In genomic region chr17:39196191-39196819, GRCh38 we compare ENCODE assay signal across 8 cellular contexts. TPM values are rescaled to one million over a fixed set of nuclear protein-coding genes. Genes with fewer than 3 reads are reported as not detected.
DNase-seq lines count a peak whose midpoint lies in the region; ATAC-seq, FAIRE-seq and TF ChIP-seq lines count a peak whose summit lies in the region.

No MANE protein-coding gene starts in this region.

- H3K27me3 ChIP-seq in kidney epithelial cell (ENCODE audit: control insufficient read depth, insufficient read depth, low read length) (no peaks in the 10 kb centered on the region), transverse colon (no peaks in the 10 kb centered on the region)

- H3K36me3 ChIP-seq in kidney epithelial cell (ENCODE audit: control insufficient read depth, insufficient read depth, low read length) (peaks cover under 1% of the 10 kb centered on the region), transverse colon (peaks cover 0 to 1% (median 0%) of the 10 kb centered on the region in 4 donors)

- no peaks in the 10 kb centered on the region for H3K9me3 ChIP-seq in transverse colon

- H3K27ac ChIP-seq in transverse colon: peak overlapping the region; percentile 14 to 98 (median 96)

- TF ChIP-seq CTCF in kidney epithelial cell (IDR thresholded peaks at IDR 0.05; ENCODE audit: insufficient read depth, low read length, poor library complexity, severe bottlenecking) (no peak), transverse colon (IDR thresholded peaks at IDR 0.05) (no peak)

- H3K4me1 ChIP-seq in transverse colon: peaks cover 16 to 48% (median 32%) of the 10 kb centered on the region in 4 donors

- FAIRE-seq in GM12892 (lab: Jason Lieb, UNC): no peak

- peaks cover 42% of the 10 kb centered on the region for H3K4me1 Mint-ChIP-seq in activated T-cell treated with anti-CD3 and anti-CD28 coated beads, Interleukin-2, amount 50 U/mL, for 72 hours (ENCODE audit: low read depth)
- H3K4me1 Mint-ChIP-seq in activated naive CD8-positive, alpha-beta T cell treated with anti-CD3 and anti-CD28 coated beads, Interleukin-2, amount 50 U/mL, for 24 hours: peaks cover 34% of the 10 kb centered on the region

- ATAC-seq in activated T-cell treated with anti-CD3 and anti-CD28 coated beads, Interleukin-2, amount 50 U/mL, for 72 hours (replicated peaks in 1 of 2): no peak
- ATAC-seq in activated naive CD8-positive, alpha-beta T cell treated with anti-CD3 and anti-CD28 coated beads, Interleukin-2, amount 50 U/mL, for 24 hours: no peak
- ATAC-seq in HG02763 (IDR thresholded peaks at IDR 0.05; ENCODE audit: unreplicated experiment): no peak

- in situ Hi-C loops in transverse colon (cut with MboI; ENCODE audit: low pct_ligation_motif_present in 1 of 4, low pct_unique_long_range_greater_than_20kb in 1 of 4, low sequenced_read_pairs in 3 of 4): no loop called here

- H3K9me3 Mint-ChIP-seq in activated T-cell treated with anti-CD3 and anti-CD28 coated beads, Interleukin-2, amount 50 U/mL, for 72 hours: no peaks in the 10 kb centered on the region
- no peaks in the 10 kb centered on the region for H3K9me3 Mint-ChIP-seq in activated naive CD8-positive, alpha-beta T cell treated with anti-CD3 and anti-CD28 coated beads, Interleukin-2, amount 50 U/mL, for 24 hours

- no peaks in the 10 kb centered on the region for H3K27me3 Mint-ChIP-seq in activated T-cell treated with anti-CD3 and anti-CD28 coated beads, Interleukin-2, amount 50 U/mL, for 72 hours (ENCODE audit: low read depth)
- H3K27me3 Mint-ChIP-seq in activated naive CD8-positive, alpha-beta T cell treated with anti-CD3 and anti-CD28 coated beads, Interleukin-2, amount 50 U/mL, for 24 hours: peaks cover 3% of the 10 kb centered on the region

- peaks cover 9 to 14% of the 10 kb centered on the region in 2 donors for H3K36me3 Mint-ChIP-seq in activated T-cell treated with anti-CD3 and anti-CD28 coated beads, Interleukin-2, amount 50 U/mL, for 72 hours (ENCODE audit: insufficient read depth in 2 of 2)
- H3K36me3 Mint-ChIP-seq in activated naive CD8-positive, alpha-beta T cell treated with anti-CD3 and anti-CD28 coated beads, Interleukin-2, amount 50 U/mL, for 24 hours (ENCODE audit: low read depth): peaks cover 25% of the 10 kb centered on the region

- TF ChIP-seq EP300 in transverse colon (IDR thresholded peaks at IDR 0.05; ENCODE audit: low read depth): no peak

- peak overlapping the region; percentile 69 to 72 for H3K4me3 Mint-ChIP-seq in activated T-cell treated with anti-CD3 and anti-CD28 coated beads, Interleukin-2, amount 50 U/mL, for 72 hours
- H3K4me3 Mint-ChIP-seq in activated naive CD8-positive, alpha-beta T cell treated with anti-CD3 and anti-CD28 coated beads, Interleukin-2, amount 50 U/mL, for 24 hours: peak overlapping the region; percentile 87

- WGBS in transverse colon (ENCODE audit: low coverage in 1 of 2), 2 donors: 40% methylated on average over 9 of the region's 9 CpGs; no CpG with 5 or more reads in 1 of the 2 donors

- H3K27ac Mint-ChIP-seq in activated T-cell treated with anti-CD3 and anti-CD28 coated beads, Interleukin-2, amount 50 U/mL, for 72 hours: no peak overlapping the region
- H3K27ac Mint-ChIP-seq in activated naive CD8-positive, alpha-beta T cell treated with anti-CD3 and anti-CD28 coated beads, Interleukin-2, amount 50 U/mL, for 24 hours: no peak overlapping the region

- H3K4me3 ChIP-seq in kidney epithelial cell (ENCODE audit: low read depth, low read length): peak overlapping the region; percentile 73
- H3K4me3 ChIP-seq in transverse colon: peak overlapping the region; percentile 51 to 78 (median 66)

- TF ChIP-seq POLR2A in transverse colon (IDR thresholded peaks at IDR 0.05) (no peak), GM12892 (IDR thresholded peaks at IDR 0.05; ENCODE audit: low read depth, low read length) (no peak)

- intact Hi-C loops in transverse colon (cut with DNase I; ENCODE audit: low total_unique reads): no loop called here

- no peak for DNase-seq in activated T-cell treated with anti-CD3 and anti-CD28 coated beads, Interleukin-2, amount 50 U/mL, for 72 hours
- no peak for DNase-seq in activated T-cell treated with anti-CD3 and anti-CD28 coated beads, Interleukin-2, amount 50 U/mL, for 1 hour
- no peak for DNase-seq in activated naive CD8-positive, alpha-beta T cell treated with anti-CD3 and anti-CD28 coated beads, Interleukin-2, amount 50 U/mL, for 24 hours
- no peak for DNase-seq in kidney epithelial cell (ENCODE audit: low read depth)
- DNase-seq in transverse colon: peak; percentile 24
- no peak for DNase-seq in GM12892 (ENCODE audit: insufficient read length)
- no peak for DNase-seq in NCI-H2171 treated with DMSO at 0.1 percent for 48 hours (lab: John Stamatoyannopoulos, UW)

RNA-seq across cellular contexts. Expression of gene CACNB1, which starts 1.2 kb away (rescaled TPM):
- 10 to 100 TPM; 10.5 to 15.3 TPM for total RNA-seq in activated T-cell treated with anti-CD3 and anti-CD28 coated beads, Interleukin-2, amount 50 U/mL, for 72 hours
- 6.0 and 7.1 TPM in 2 replicates for total RNA-seq in kidney epithelial cell
- total RNA-seq in transverse colon: 10 to 100 TPM; 10.1 to 21.7 (median 11.6) TPM
- polyA plus RNA-seq in GM12892 (2012; ENCODE audit: missing spikeins): 4.6 TPM

RNA-seq across cellular contexts. Expression of gene RPL19, which starts 3.8 kb away (rescaled TPM):
- 1,000 to 10,000 TPM; 2,889 to 2,909 TPM for total RNA-seq in activated T-cell treated with anti-CD3 and anti-CD28 coated beads, Interleukin-2, amount 50 U/mL, for 72 hours
- 3,729 and 4,555 TPM in 2 replicates for total RNA-seq in kidney epithelial cell
- 1,000 to 10,000 TPM; 1,146 to 2,715 (median 2,002) TPM for total RNA-seq in transverse colon
- 5,032 TPM for polyA plus RNA-seq in GM12892 (2012; ENCODE audit: missing spikeins)

RNA-seq across cellular contexts. Expression of gene STAC2, which starts 29.4 kb away (rescaled TPM):
- under 1 TPM in 1 of 2 donors, not detected in 1; 0.07 TPM for total RNA-seq in activated T-cell treated with anti-CD3 and anti-CD28 coated beads, Interleukin-2, amount 50 U/mL, for 72 hours
- total RNA-seq in kidney epithelial cell: not detected in 2 replicates
- not detected for total RNA-seq in transverse colon
- polyA plus RNA-seq in GM12892 (2012; ENCODE audit: missing spikeins): not detected

RNA-seq across cellular contexts. Expression of gene ARL5C, which starts 30.3 kb away (rescaled TPM):
- under 1 TPM; 0.12 to 0.16 TPM for total RNA-seq in activated T-cell treated with anti-CD3 and anti-CD28 coated beads, Interleukin-2, amount 50 U/mL, for 72 hours
- total RNA-seq in kidney epithelial cell (not detected in 2 replicates), transverse colon (not detected)
- not detected for polyA plus RNA-seq in GM12892 (2012; ENCODE audit: missing spikeins)

RNA-seq across cellular contexts. Expression of gene PLXDC1, which starts 44.9 kb away (rescaled TPM):
- 1 to 10 TPM; 3.0 to 5.6 TPM for total RNA-seq in activated T-cell treated with anti-CD3 and anti-CD28 coated beads, Interleukin-2, amount 50 U/mL, for 72 hours
- total RNA-seq in kidney epithelial cell (under 0.01 and 0.67 TPM in 2 replicates), transverse colon (10 to 100 TPM in 1 of 4 donors, 1 to 10 TPM in 3; 1.6 to 26.2 (median 4.3) TPM)
- polyA plus RNA-seq in GM12892 (2012; ENCODE audit: missing spikeins): not detected
